Comparison of ENCODE assay signal across 8 cellular contexts in genomic region chr1:28249013-28249870, GRCh38. TPM values are rescaled to one million over a fixed set of nuclear protein-coding genes. Genes with fewer than 3 reads are reported as not detected.
DNase-seq lines count a peak whose midpoint lies in the region; ATAC-seq and TF ChIP-seq lines count a peak whose summit lies in the region.

No MANE protein-coding gene starts in this region.

- ATAC-seq in activated naive CD8-positive, alpha-beta T cell treated with anti-CD3 and anti-CD28 coated beads, Interleukin-2, amount 10 ng/mL, durations not matched to agents 7 days and 5 days (ENCODE audit: low read depth): no peak
- ATAC-seq in GM21447 (IDR thresholded peaks at IDR 0.05; ENCODE audit: unreplicated experiment) (no peak), HG03571 (IDR thresholded peaks at IDR 0.05; ENCODE audit: unreplicated experiment) (no peak)

- H3K27me3 ChIP-seq in GM06990 (replicated peaks; ENCODE audit: control insufficient read depth, insufficient read depth, low read length) (no peaks in the 10 kb centered on the region), left ventricle myocardium inferior (ENCODE audit: low read depth) (no peaks in the 10 kb centered on the region), skeletal muscle tissue (ENCODE audit: control insufficient read depth in 3 of 3, insufficient read depth in 3 of 3, low read length in 3 of 3) (no peaks in the 10 kb centered on the region)

- H3K27me3 Mint-ChIP-seq in activated naive CD8-positive, alpha-beta T cell treated with anti-CD3 and anti-CD28 coated beads, Interleukin-2, amount 10 ng/mL, durations not matched to agents 7 days and 5 days: no peaks in the 10 kb centered on the region

- POLR2A ChIA-PET in AG04449 (lab: Yijun Ruan, JAX): interaction anchor here (0.6 to 4.1 kb wide), 11 partner anchors 10 to 352 kb away, joined by 3 to 32 read pairs (median 4); partner anchors contain the start of genes ATP5IF1, MED18, RCC1 and SESN2
- POLR2A ChIA-PET in activated naive CD8-positive, alpha-beta T cell treated with anti-CD3 and anti-CD28 coated beads, Interleukin-2, amount 10 ng/mL, durations not matched to agents 7 days and 5 days (lab: Charles Lee): interaction anchor here (0.5 to 7.5 kb wide), 19 partner anchors 9 to 594 kb away, joined by 3 to 122 read pairs (median 5); partner anchors contain the start of genes ATP5IF1, EYA3, MED18 and RCC1

- no peaks in the 10 kb centered on the region for H3K9me3 Mint-ChIP-seq in activated naive CD8-positive, alpha-beta T cell treated with anti-CD3 and anti-CD28 coated beads, Interleukin-2, amount 10 ng/mL, durations not matched to agents 7 days and 5 days

- no peak for TF ChIP-seq CTCF in AG04449 (IDR thresholded peaks at IDR 0.05; ENCODE audit: insufficient read depth, low read length, missing control alignments)
- TF ChIP-seq CTCF in GM06990 (IDR thresholded peaks at IDR 0.05; ENCODE audit: insufficient read depth, low read length, poor library complexity, severe bottlenecking): no peak
- TF ChIP-seq CTCF in left ventricle myocardium inferior (IDR thresholded peaks at IDR 0.05; ENCODE audit: borderline replicate concordance): no peak

- peak overlapping the region; percentile 94 for H3K27ac ChIP-seq in left ventricle myocardium inferior (replicated peaks)
- H3K27ac ChIP-seq in skeletal muscle tissue (ENCODE audit: low read depth, low read length): peak overlapping the region; percentile 83

- peak overlapping the region; percentile 63 to 86 (median 69) for H3K9ac ChIP-seq in skeletal muscle tissue (ENCODE audit: low read depth in 1 of 3, low read length in 3 of 3)

- H3K27ac Mint-ChIP-seq in activated naive CD8-positive, alpha-beta T cell treated with anti-CD3 and anti-CD28 coated beads, Interleukin-2, amount 10 ng/mL, durations not matched to agents 7 days and 5 days: peak overlapping the region; percentile 93

- DNase-seq in AG04449 (ENCODE audit: low read depth, low spot score) (no peak), GM06990 (ENCODE audit: extremely low read depth, insufficient read length) (peak; percentile 39), NCI-H774 (lab: John Stamatoyannopoulos, UW) (peak; percentile 13), left ventricle myocardium inferior (peak; percentile 65)
- no peak for DNase-seq in activated naive CD8-positive, alpha-beta T cell treated with anti-CD3 and anti-CD28 coated beads, Interleukin-2, amount 10 ng/mL, durations not matched to agents 7 days and 5 days

- H3K4me3 ChIP-seq in AG04449 (ENCODE audit: low read depth, low read length) (peak overlapping the region; percentile 2; the same call in 1 of the 2 replicates), GM06990 (replicated peaks; ENCODE audit: low read depth, low read length) (no peak overlapping the region), left ventricle myocardium inferior (peak overlapping the region; percentile 51), skeletal muscle tissue (ENCODE audit: low read length in 3 of 3) (peak overlapping the region; percentile 47 to 72 (median 52))

- intact Hi-C loops in left ventricle myocardium inferior (cut with micrococcal nuclease): no loop called here

- CTCF ChIA-PET in AG04449 (lab: Yijun Ruan, JAX): interaction anchor here (0.7 to 6.0 kb wide), 48 partner anchors 12 to 628 kb away, joined by 3 to 148 read pairs (median 4); partner anchors contain the start of genes ATP5IF1, DNAJC8, EYA3 and MED18

- peaks cover 39% of the 10 kb centered on the region for H3K4me1 Mint-ChIP-seq in activated naive CD8-positive, alpha-beta T cell treated with anti-CD3 and anti-CD28 coated beads, Interleukin-2, amount 10 ng/mL, durations not matched to agents 7 days and 5 days

- peak overlapping the region; percentile 84 for H3K4me3 Mint-ChIP-seq in activated naive CD8-positive, alpha-beta T cell treated with anti-CD3 and anti-CD28 coated beads, Interleukin-2, amount 10 ng/mL, durations not matched to agents 7 days and 5 days

- H3K36me3 ChIP-seq in GM06990 (ENCODE audit: control insufficient read depth, insufficient read depth, low read length): no peaks in the 10 kb centered on the region
- H3K36me3 ChIP-seq in left ventricle myocardium inferior: no peaks in the 10 kb centered on the region
- H3K36me3 ChIP-seq in skeletal muscle tissue (ENCODE audit: control insufficient read depth in 3 of 3, insufficient read depth in 3 of 3, low read length in 3 of 3): no peaks in the 10 kb centered on the region

- no peaks in the 10 kb centered on the region for H3K9me3 ChIP-seq in left ventricle myocardium inferior (replicated peaks)
- no peaks in the 10 kb centered on the region for H3K9me3 ChIP-seq in skeletal muscle tissue (ENCODE audit: control insufficient read depth in 3 of 3, low read length in 3 of 3)

- H3K4me1 ChIP-seq in left ventricle myocardium inferior: peaks cover 53% of the 10 kb centered on the region
- H3K4me1 ChIP-seq in skeletal muscle tissue (ENCODE audit: control insufficient read depth in 3 of 3, insufficient read depth in 3 of 3, low read length in 3 of 3): peaks cover 26 to 32% (median 31%) of the 10 kb centered on the region in 3 donors

- H3K36me3 Mint-ChIP-seq in activated naive CD8-positive, alpha-beta T cell treated with anti-CD3 and anti-CD28 coated beads, Interleukin-2, amount 10 ng/mL, durations not matched to agents 7 days and 5 days: no peaks in the 10 kb centered on the region

RNA-seq across cellular contexts. Expression of gene SESN2, which starts 10.1 kb away (rescaled TPM):
- total RNA-seq in activated naive CD8-positive, alpha-beta T cell treated with anti-CD3 and anti-CD28 coated beads, Interleukin-2, amount 10 ng/mL, durations not matched to agents 7 days and 5 days: 10 to 100 TPM; 14.6 to 16.0 TPM
- 3.0 TPM for total RNA-seq in left ventricle myocardium inferior
- 2.1 TPM for total RNA-seq in skeletal muscle tissue

RNA-seq across cellular contexts. Expression of gene ATP5IF1, which starts 13.3 kb away (rescaled TPM):
- total RNA-seq in activated naive CD8-positive, alpha-beta T cell treated with anti-CD3 and anti-CD28 coated beads, Interleukin-2, amount 10 ng/mL, durations not matched to agents 7 days and 5 days: 100 to 1,000 TPM; 209 to 222 TPM
- total RNA-seq in left ventricle myocardium inferior (430 TPM), skeletal muscle tissue (36.0 TPM)

RNA-seq across cellular contexts. Expression of gene DNAJC8, which starts 16.4 kb away (rescaled TPM):
- total RNA-seq in activated naive CD8-positive, alpha-beta T cell treated with anti-CD3 and anti-CD28 coated beads, Interleukin-2, amount 10 ng/mL, durations not matched to agents 7 days and 5 days: 100 to 1,000 TPM; 106 TPM
- total RNA-seq in left ventricle myocardium inferior: 55.3 TPM
- total RNA-seq in skeletal muscle tissue: 27.1 TPM

Comparison
In these comparisons a context has a peak if more than half of its experiments do, and no peak if none do; other contexts are left out.
1. DNase-seq: peak in GM06990 (single experiment), NCI-H774 (single experiment) and left ventricle myocardium inferior (single experiment); none in AG04449 (single experiment) and activated naive CD8-positive, alpha-beta T cell treated with anti-CD3 and anti-CD28 coated beads, Interleukin-2, amount 10 ng/mL, durations not matched to agents 7 days and 5 days (single experiment).